ENCODE assay signal across 8 cellular contexts in genomic region chr17:36721560-36722120, GRCh38.
DNase-seq lines count a peak whose midpoint lies in the region; ATAC-seq and TF ChIP-seq lines count a peak whose summit lies in the region.

No MANE protein-coding gene starts in this region.

- H3K4me3 ChIP-seq in dorsolateral prefrontal cortex = peak overlapping the region; percentile 32 to 71 (median 59)

- DNase-seq in NCI-H2029 treated with DMSO at 0.1 percent for 48 hours (lab: John Stamatoyannopoulos, UW) (peak; percentile 39), NCI-H2029 (lab: John Stamatoyannopoulos, UW) (no peak), NCI-H1930 (lab: John Stamatoyannopoulos, UW) (peak; percentile 87 to 92), dorsolateral prefrontal cortex (no peak), putamen (ENCODE audit: low spot score) (peak; percentile 23), H4 (ENCODE audit: low spot score) (no peak)

- intact Hi-C loops in dorsolateral prefrontal cortex (cut with DNase I) = loop anchor here in 1 of 2 donors (10.0 kb wide), 1 partner anchor 223 kb away; the partner anchor contains the start of gene AATF

- no peak for ATAC-seq in HG02759 (IDR thresholded peaks at IDR 0.05; ENCODE audit: unreplicated experiment)
- ATAC-seq in GM18517 (IDR thresholded peaks at IDR 0.05; ENCODE audit: unreplicated experiment) = no peak

- peak overlapping the region in 28 of 59 donors; percentile 3 to 84 (median 60) for H3K27ac ChIP-seq in dorsolateral prefrontal cortex

- peaks cover 0 to 3% (median 0%) of the 10 kb centered on the region in 45 donors for H3K27me3 ChIP-seq in dorsolateral prefrontal cortex

- no peak for TF ChIP-seq CTCF in dorsolateral prefrontal cortex (IDR thresholded peaks at IDR 0.05 in 54 of 56, conservative IDR thresholded peaks at IDR 0.05 in 2 of 56; ENCODE audit: low read depth in 1 of 56, partially characterized antibody in 56 of 56)

Comparison
In these comparisons a context has a peak if more than half of its experiments do, and no peak if none do; other contexts are left out.
1. DNase-seq: peak in NCI-H2029 treated with DMSO at 0.1 percent for 48 hours (single experiment), NCI-H1930 (2 of 2) and putamen (single experiment); none in NCI-H2029 (single experiment), dorsolateral prefrontal cortex (0 of 10) and H4 (single experiment).